30 cellular contexts compared by ENCODE assay signal in the genomic region with DNA sequence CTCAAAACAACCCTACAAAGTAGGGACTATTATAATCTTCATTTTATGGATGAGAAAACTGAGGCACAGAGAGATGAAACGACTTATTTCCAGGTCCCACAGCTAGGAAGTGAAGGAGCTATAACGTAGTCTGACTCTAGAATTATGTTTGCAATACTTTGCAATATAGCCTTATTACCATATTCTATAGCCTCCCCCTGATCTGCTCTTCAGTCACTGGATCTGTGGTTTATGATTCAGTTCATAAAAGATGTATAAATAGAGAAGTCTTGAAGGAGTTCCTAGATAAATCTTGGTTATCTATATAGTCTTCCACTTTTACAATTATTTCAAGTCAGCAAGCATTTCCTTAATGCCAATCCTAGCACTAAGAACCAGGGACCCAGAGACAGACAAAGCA.
"Had no signal": no experiment of that assay in that cellular context is flagged by ENCODE, and none has a peak within 500 bp of the region (broad histone marks: within the 10 kb centered on the region; RNA-seq: fewer than 3 reads in every experiment).

No MANE protein-coding gene starts in this region.

- H3K4me1 ChIP-seq: ascending aorta, breast epithelium had no signal

- H3K4me1 Mint-ChIP-seq: activated B cell treated with CpG ODN at 0.5 μM for 24 hours; activated CD4-positive, alpha-beta memory T cell treated with anti-CD3 and anti-CD28 coated beads, Interleukin-2, amount 10 ng/mL, durations not matched to agents 7 days and 5 days; activated CD8-positive, alpha-beta memory T cell treated with anti-CD3 and anti-CD28 coated beads, Interleukin-2, amount 10 ng/mL, durations not matched to agents 7 days and 5 days; activated naive CD4-positive, alpha-beta T cell treated with anti-CD3 and anti-CD28 coated beads, Interleukin-2, amount 10 ng/mL, durations not matched to agents 7 days and 5 days had no signal

- H3K9me3 ChIP-seq: MG63 had no signal

- H3K9me3 Mint-ChIP-seq: activated B cell treated with CpG ODN at 0.5 μM for 24 hours; activated CD4-positive, alpha-beta memory T cell treated with anti-CD3 and anti-CD28 coated beads, Interleukin-2, amount 10 ng/mL, durations not matched to agents 7 days and 5 days; activated naive CD4-positive, alpha-beta T cell treated with anti-CD3 and anti-CD28 coated beads, Interleukin-2, amount 10 ng/mL, durations not matched to agents 7 days and 5 days had no signal

- H3K36me3 ChIP-seq: ascending aorta, breast epithelium, MG63 had no signal

- H3K4me3 ChIP-seq: ascending aorta, breast epithelium, MG63 had no signal

- H3K27me3 Mint-ChIP-seq: activated B cell treated with CpG ODN at 0.5 μM for 24 hours; activated CD4-positive, alpha-beta memory T cell treated with anti-CD3 and anti-CD28 coated beads, Interleukin-2, amount 10 ng/mL, durations not matched to agents 7 days and 5 days; activated naive CD4-positive, alpha-beta T cell treated with anti-CD3 and anti-CD28 coated beads, Interleukin-2, amount 10 ng/mL, durations not matched to agents 7 days and 5 days; activated naive CD8-positive, alpha-beta T cell had no signal

- H3K4me3 Mint-ChIP-seq: activated B cell treated with CpG ODN at 0.5 μM for 24 hours; activated CD4-positive, alpha-beta memory T cell treated with anti-CD3 and anti-CD28 coated beads, Interleukin-2, amount 10 ng/mL, durations not matched to agents 7 days and 5 days; activated CD8-positive, alpha-beta memory T cell treated with anti-CD3 and anti-CD28 coated beads, Interleukin-2, amount 10 ng/mL, durations not matched to agents 7 days and 5 days; activated naive CD4-positive, alpha-beta T cell treated with anti-CD3 and anti-CD28 coated beads, Interleukin-2, amount 10 ng/mL, durations not matched to agents 7 days and 5 days; activated naive CD8-positive, alpha-beta T cell had no signal

- H3K27me3 ChIP-seq: ascending aorta, MG63 had no signal

- H3K36me3 Mint-ChIP-seq: activated CD8-positive, alpha-beta memory T cell treated with anti-CD3 and anti-CD28 coated beads, Interleukin-2, amount 10 ng/mL, durations not matched to agents 7 days and 5 days; activated naive CD4-positive, alpha-beta T cell treated with anti-CD3 and anti-CD28 coated beads, Interleukin-2, amount 10 ng/mL, durations not matched to agents 7 days and 5 days; activated naive CD8-positive, alpha-beta T cell had no signal

- DNase-seq: activated B cell treated with CpG ODN at 0.5 μM for 24 hours; activated CD4-positive, alpha-beta memory T cell treated with anti-CD3 and anti-CD28 coated beads, Interleukin-2, amount 10 ng/mL, durations not matched to agents 7 days and 5 days; activated CD4-positive, alpha-beta T cell treated with anti-CD3 and anti-CD28 coated beads for 4 hours; activated CD4-positive, alpha-beta T cell treated with anti-CD3 and anti-CD28 coated beads, Interleukin-2, amount 50 U/mL, for 1 hour; activated CD4-positive, CD25-positive, alpha-beta regulatory T cell treated with anti-CD3 and anti-CD28 coated beads, Interleukin-2, amount 50 U/mL, for 72 hours; activated CD8-positive, alpha-beta memory T cell treated with anti-CD3 and anti-CD28 coated beads for 24 hours; activated CD8-positive, alpha-beta memory T cell treated with anti-CD3 and anti-CD28 coated beads, Interleukin-2, amount 10 ng/mL, durations not matched to agents 7 days and 5 days; activated CD8-positive, alpha-beta memory T cell treated with anti-CD3 and anti-CD28 coated beads, Interleukin-2, amount 50 U/mL, for 48 hours; activated effector memory CD4-positive, alpha-beta T cell treated with Interleukin-2 at 50 U/mL for 16 hours; activated naive CD4-positive, alpha-beta T cell treated with anti-CD3 and anti-CD28 coated beads, Interleukin-2, amount 10 ng/mL, durations not matched to agents 7 days and 5 days; activated T-cell treated with anti-CD3 and anti-CD28 coated beads, Interleukin-2, amount 50 U/mL, for 48 hours; amygdala; Kasumi-1; MG63; MV-4-11; NCI-H1092; NCI-H1436 treated with DMSO at 0.1 percent for 48 hours; NCI-H1694 treated with DMSO at 0.1 percent for 48 hours; NCI-H2029; NCI-H345; NCI-H524 treated with DMSO at 0.1 percent for 48 hours; Right ventricle myocardium superior; SW 1271; T-helper 1 cell; T-helper 2 cell; T-helper 9 cell had no signal

- ATAC-seq: activated CD8-positive, alpha-beta memory T cell treated with anti-CD3 and anti-CD28 coated beads, Interleukin-2, amount 10 ng/mL, durations not matched to agents 7 days and 5 days had no signal

- H3K27ac ChIP-seq: ascending aorta, breast epithelium, VCaP had no signal

- H3K27ac Mint-ChIP-seq: activated B cell treated with CpG ODN at 0.5 μM for 24 hours; activated CD4-positive, alpha-beta memory T cell treated with anti-CD3 and anti-CD28 coated beads, Interleukin-2, amount 10 ng/mL, durations not matched to agents 7 days and 5 days; activated CD8-positive, alpha-beta memory T cell treated with anti-CD3 and anti-CD28 coated beads, Interleukin-2, amount 10 ng/mL, durations not matched to agents 7 days and 5 days; activated naive CD4-positive, alpha-beta T cell treated with anti-CD3 and anti-CD28 coated beads, Interleukin-2, amount 10 ng/mL, durations not matched to agents 7 days and 5 days; activated naive CD8-positive, alpha-beta T cell had no signal
